1 cellular context compared by ENCODE assay signal in the genomic region with DNA sequence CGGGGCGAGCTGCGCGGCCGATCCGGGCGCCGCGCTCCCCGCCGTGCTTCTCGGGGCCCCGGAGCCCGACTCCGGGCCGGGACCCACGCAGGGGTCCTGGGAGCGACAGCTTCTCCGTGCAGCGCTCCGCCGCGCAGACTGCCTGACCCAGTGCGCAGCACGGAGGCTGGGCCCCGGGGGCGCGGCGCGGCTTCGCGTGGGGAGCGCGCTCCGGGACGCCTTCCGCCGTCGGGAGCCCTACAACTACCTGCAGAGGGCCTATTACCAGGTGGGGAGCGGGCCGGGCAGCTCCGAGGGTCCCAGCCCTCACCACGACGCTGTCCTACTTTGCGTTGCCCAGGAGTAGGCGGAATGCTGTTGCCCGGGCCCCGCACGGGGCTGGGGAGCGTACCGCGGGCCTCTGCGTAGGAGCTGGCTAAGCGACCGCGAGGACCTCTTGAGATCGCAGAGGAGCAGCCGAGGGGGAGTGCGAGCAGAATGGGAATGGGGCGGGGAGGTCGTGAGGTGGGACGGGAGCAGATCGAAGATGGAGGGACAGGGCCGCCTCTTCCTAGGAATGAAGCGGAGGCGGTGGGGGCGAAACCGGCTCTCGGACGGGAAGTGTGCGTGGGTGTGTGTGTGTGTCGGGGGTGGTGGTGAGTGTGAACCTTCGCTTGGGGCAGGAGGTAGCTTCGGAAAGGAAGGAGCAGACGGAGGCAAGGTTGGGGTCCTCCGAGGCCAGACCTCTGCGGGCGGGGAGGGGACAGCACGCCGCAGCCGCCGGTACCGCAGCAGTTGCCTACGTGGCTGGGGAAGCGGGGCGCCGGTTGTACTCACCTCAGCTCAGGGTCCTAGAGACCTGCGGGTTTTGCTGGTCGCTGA.
A peak's percentile ranks its signal among the peaks of the same experiment; 100 is the strongest.
TF ChIP-seq lines count a peak whose summit lies in the region.

No MANE protein-coding gene starts in this region.

TF ChIP-seq in GM12878, 131 proteins besides CTCF, POLR2A, EP300 and RAD21 (continued from another document):
- TF ChIP-seq, protein P1, sequence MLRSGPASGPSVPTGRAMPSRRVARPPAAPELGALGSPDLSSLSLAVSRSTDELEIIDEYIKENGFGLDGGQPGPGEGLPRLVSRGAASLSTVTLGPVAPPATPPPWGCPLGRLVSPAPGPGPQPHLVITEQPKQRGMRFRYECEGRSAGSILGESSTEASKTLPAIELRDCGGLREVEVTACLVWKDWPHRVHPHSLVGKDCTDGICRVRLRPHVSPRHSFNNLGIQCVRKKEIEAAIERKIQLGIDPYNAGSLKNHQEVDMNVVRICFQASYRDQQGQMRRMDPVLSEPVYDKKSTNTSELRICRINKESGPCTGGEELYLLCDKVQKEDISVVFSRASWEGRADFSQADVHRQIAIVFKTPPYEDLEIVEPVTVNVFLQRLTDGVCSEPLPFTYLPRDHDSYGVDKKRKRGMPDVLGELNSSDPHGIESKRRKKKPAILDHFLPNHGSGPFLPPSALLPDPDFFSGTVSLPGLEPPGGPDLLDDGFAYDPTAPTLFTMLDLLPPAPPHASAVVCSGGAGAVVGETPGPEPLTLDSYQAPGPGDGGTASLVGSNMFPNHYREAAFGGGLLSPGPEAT (IDR thresholded peaks at IDR 0.05; ENCODE audit: low read depth), result peak; percentile 67; the same call in 1 of the 2 replicates
- TF ChIP-seq, protein P2, sequence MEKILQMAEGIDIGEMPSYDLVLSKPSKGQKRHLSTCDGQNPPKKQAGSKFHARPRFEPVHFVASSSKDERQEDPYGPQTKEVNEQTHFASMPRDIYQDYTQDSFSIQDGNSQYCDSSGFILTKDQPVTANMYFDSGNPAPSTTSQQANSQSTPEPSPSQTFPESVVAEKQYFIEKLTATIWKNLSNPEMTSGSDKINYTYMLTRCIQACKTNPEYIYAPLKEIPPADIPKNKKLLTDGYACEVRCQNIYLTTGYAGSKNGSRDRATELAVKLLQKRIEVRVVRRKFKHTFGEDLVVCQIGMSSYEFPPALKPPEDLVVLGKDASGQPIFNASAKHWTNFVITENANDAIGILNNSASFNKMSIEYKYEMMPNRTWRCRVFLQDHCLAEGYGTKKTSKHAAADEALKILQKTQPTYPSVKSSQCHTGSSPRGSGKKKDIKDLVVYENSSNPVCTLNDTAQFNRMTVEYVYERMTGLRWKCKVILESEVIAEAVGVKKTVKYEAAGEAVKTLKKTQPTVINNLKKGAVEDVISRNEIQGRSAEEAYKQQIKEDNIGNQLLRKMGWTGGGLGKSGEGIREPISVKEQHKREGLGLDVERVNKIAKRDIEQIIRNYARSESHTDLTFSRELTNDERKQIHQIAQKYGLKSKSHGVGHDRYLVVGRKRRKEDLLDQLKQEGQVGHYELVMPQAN (conservative IDR thresholded peaks at IDR 0.05), result no peak
- TF ChIP-seq RCOR1 (conservative IDR thresholded peaks at IDR 0.05; ENCODE audit: low read depth, low read length) (no peak), EGR1 (IDR thresholded peaks at IDR 0.05; ENCODE audit: borderline replicate concordance in 1 of 2, low read depth in 2 of 2, low read length in 2 of 2) (peak; percentile 53 to 81), MYC (IDR thresholded peaks at IDR 0.05; ENCODE audit: insufficient read depth, insufficient read length, insufficient replicate concordance, low read length, severe bottlenecking) (no peak), LARP7 (IDR thresholded peaks at IDR 0.05) (no peak), EZH2 (IDR thresholded peaks at IDR 0.05; ENCODE audit: borderline replicate concordance, control insufficient read depth, low read depth, low read length) (0 out of 2 replicates have a peak, but pooled peaks have one; percentile 11), DPF2 (IDR thresholded peaks at IDR 0.05) (peak; percentile 25), SP1 (IDR thresholded peaks at IDR 0.05; ENCODE audit: low read depth, low read length) (peak; percentile 35), MTA2 (IDR thresholded peaks at IDR 0.05; ENCODE audit: low read depth) (peak; percentile 22; the same call in 1 of the 2 replicates), HCFC1 (IDR thresholded peaks at IDR 0.05; ENCODE audit: low read length) (no peak)
- TF ChIP-seq, protein P3, sequence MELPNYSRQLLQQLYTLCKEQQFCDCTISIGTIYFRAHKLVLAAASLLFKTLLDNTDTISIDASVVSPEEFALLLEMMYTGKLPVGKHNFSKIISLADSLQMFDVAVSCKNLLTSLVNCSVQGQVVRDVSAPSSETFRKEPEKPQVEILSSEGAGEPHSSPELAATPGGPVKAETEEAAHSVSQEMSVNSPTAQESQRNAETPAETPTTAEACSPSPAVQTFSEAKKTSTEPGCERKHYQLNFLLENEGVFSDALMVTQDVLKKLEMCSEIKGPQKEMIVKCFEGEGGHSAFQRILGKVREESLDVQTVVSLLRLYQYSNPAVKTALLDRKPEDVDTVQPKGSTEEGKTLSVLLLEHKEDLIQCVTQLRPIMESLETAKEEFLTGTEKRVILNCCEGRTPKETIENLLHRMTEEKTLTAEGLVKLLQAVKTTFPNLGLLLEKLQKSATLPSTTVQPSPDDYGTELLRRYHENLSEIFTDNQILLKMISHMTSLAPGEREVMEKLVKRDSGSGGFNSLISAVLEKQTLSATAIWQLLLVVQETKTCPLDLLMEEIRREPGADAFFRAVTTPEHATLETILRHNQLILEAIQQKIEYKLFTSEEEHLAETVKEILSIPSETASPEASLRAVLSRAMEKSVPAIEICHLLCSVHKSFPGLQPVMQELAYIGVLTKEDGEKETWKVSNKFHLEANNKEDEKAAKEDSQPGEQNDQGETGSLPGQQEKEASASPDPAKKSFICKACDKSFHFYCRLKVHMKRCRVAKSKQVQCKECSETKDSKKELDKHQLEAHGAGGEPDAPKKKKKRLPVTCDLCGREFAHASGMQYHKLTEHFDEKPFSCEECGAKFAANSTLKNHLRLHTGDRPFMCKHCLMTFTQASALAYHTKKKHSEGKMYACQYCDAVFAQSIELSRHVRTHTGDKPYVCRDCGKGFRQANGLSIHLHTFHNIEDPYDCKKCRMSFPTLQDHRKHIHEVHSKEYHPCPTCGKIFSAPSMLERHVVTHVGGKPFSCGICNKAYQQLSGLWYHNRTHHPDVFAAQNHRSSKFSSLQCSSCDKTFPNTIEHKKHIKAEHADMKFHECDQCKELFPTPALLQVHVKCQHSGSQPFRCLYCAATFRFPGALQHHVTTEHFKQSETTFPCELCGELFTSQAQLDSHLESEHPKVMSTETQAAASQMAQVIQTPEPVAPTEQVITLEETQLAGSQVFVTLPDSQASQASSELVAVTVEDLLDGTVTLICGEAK (IDR thresholded peaks at IDR 0.05; ENCODE audit: borderline replicate concordance), result 0 out of 2 replicates have a peak, but pooled peaks have one; percentile 28
- TF ChIP-seq, protein P4, sequence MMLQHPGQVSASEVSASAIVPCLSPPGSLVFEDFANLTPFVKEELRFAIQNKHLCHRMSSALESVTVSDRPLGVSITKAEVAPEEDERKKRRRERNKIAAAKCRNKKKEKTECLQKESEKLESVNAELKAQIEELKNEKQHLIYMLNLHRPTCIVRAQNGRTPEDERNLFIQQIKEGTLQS (IDR thresholded peaks at IDR 0.05; ENCODE audit: borderline replicate concordance, extremely low read depth, low read depth, low read length), result no peak
- TF ChIP-seq, protein P5, sequence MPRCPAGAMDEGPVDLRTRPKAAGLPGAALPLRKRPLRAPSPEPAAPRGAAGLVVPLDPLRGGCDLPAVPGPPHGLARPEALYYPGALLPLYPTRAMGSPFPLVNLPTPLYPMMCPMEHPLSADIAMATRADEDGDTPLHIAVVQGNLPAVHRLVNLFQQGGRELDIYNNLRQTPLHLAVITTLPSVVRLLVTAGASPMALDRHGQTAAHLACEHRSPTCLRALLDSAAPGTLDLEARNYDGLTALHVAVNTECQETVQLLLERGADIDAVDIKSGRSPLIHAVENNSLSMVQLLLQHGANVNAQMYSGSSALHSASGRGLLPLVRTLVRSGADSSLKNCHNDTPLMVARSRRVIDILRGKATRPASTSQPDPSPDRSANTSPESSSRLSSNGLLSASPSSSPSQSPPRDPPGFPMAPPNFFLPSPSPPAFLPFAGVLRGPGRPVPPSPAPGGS (IDR thresholded peaks at IDR 0.05; ENCODE audit: borderline replicate concordance, insufficient read depth, low read depth, low read length, poor library complexity, severe bottlenecking), result no peak
